8 cellular contexts compared by ENCODE assay signal in the genomic region with DNA sequence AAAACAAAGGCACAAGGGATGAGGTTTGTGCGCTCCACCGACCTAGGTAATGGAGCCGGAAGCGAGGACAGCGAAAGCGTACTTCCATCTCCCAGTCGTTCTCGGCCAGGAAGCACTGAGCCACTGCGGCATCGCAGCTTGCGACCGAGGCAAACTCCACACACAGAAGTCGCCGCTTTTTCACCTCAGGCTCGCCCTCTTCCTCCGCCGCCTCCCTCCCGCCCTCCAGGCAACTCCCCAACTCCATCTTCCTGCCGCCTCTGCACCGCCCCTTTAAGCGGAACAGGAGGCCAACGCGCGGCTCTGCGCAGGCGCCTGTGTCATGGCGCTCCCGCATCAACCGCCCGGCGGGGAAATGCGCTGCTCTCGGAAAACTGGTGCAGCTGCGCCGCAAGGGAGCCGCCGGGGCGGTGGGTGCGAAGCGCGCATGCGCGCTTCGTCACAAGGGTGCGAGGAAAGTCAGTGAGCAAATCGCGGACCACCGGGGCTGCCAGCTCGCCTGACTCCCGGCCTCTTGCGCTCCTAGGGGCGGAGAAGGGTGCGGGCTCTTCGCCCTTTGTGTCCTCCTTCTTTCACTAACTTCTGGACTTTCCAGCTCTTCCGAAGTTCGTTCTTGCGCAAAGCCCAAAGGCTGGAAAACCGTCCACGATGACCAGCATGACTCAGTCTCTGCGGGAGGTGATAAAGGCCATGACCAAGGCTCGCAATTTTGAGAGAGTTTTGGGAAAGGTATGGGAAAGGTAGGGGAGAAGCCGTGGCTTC. TPM values are rescaled to one million over a fixed set of nuclear protein-coding genes. Genes with fewer than 3 reads are reported as not detected.
DNase-seq lines count a peak whose midpoint lies in the region; ATAC-seq and TF ChIP-seq lines count a peak whose summit lies in the region.

A gene (plus strand): TSS at position 462 of the 762 bp plus-strand sequence. CDS start 187 bp downstream, at position 649.
A gene with protein sequence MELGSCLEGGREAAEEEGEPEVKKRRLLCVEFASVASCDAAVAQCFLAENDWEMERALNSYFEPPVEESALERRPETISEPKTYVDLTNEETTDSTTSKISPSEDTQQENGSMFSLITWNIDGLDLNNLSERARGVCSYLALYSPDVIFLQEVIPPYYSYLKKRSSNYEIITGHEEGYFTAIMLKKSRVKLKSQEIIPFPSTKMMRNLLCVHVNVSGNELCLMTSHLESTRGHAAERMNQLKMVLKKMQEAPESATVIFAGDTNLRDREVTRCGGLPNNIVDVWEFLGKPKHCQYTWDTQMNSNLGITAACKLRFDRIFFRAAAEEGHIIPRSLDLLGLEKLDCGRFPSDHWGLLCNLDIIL (minus strand): TSS at position 284 of the 762 bp plus-strand sequence. CDS start 37 bp downstream, at position 247.

- peak; percentile 66 for TF ChIP-seq CTCF in GM12874 (IDR thresholded peaks at IDR 0.05; ENCODE audit: insufficient read depth, low read depth, low read length)
- TF ChIP-seq CTCF in heart right ventricle (IDR thresholded peaks at IDR 0.05) = peak; percentile 10 to 71 (median 60)
- TF ChIP-seq CTCF in upper lobe of right lung (IDR thresholded peaks at IDR 0.05) = peak; percentile 61

- ATAC-seq in HG02763 (IDR thresholded peaks at IDR 0.05; ENCODE audit: unreplicated experiment) = peak; percentile 97
- peak; percentile 99 to 100 (median 100) for ATAC-seq in heart right ventricle
- peak; percentile 99 for ATAC-seq in upper lobe of right lung

- intact Hi-C loops in heart right ventricle (cut with DNase I) = loop anchor here in 3 of 10 donors (1.0 to 2.0 kb wide), 2 partner anchors 54 to 55 kb away; no protein-coding TSS in a partner anchor
- intact Hi-C loops in posterior vena cava (cut with DNase I) = no loop called here
- intact Hi-C loops in upper lobe of right lung (cut with DNase I) = no loop called here

- peaks cover 28% of the 10 kb centered on the region for H3K36me3 ChIP-seq in adipocyte (ENCODE audit: control insufficient read depth, insufficient read depth, low read length, severe bottlenecking)
- peaks cover 0 to 34% (median 13%) of the 10 kb centered on the region in 9 donors for H3K36me3 ChIP-seq in heart right ventricle
- peaks cover 24% of the 10 kb centered on the region for H3K36me3 ChIP-seq in upper lobe of right lung

- H3K9ac ChIP-seq in adipocyte (ENCODE audit: low read length) = peak within 1 kb of the TSS; percentile 98

- H3K9me3 ChIP-seq in adipocyte (ENCODE audit: control insufficient read depth, low read length) (peaks cover 8% of the 10 kb centered on the region), heart right ventricle (peaks cover 0 to 20% (median 0%) of the 10 kb centered on the region in 11 donors), upper lobe of right lung (no peaks in the 10 kb centered on the region)

- H3K4me1 ChIP-seq in adipocyte (ENCODE audit: control insufficient read depth, insufficient read depth, low read length) (peaks cover 19% of the 10 kb centered on the region), heart right ventricle (peaks cover 3 to 43% (median 28%) of the 10 kb centered on the region in 9 donors), upper lobe of right lung (peaks cover 34% of the 10 kb centered on the region)

- peak within 1 kb of the TSS; percentile 63 to 96 (median 92) for H3K27ac ChIP-seq in heart right ventricle
- H3K27ac ChIP-seq in upper lobe of right lung = peak within 1 kb of the TSS; percentile 91

- WGBS in heart right ventricle, 2 donors = 0 to 1% methylated on average over 60 to 62 of the region's 62 CpGs

- H3K27me3 ChIP-seq in adipocyte (replicated peaks; ENCODE audit: control insufficient read depth, insufficient read depth, low read length) (no peaks in the 10 kb centered on the region), heart right ventricle (no peaks in the 10 kb centered on the region), upper lobe of right lung (no peaks in the 10 kb centered on the region)

- H3K4me3 ChIP-seq in adipocyte (ENCODE audit: low read length) (peak within 1 kb of the TSS; percentile 100), heart right ventricle (peak within 1 kb of the TSS; percentile 59 to 99 (median 89)), upper lobe of right lung (peak within 1 kb of the TSS; percentile 84)

- DNase-seq in NCI-H1417 treated with DMSO at 0.1 percent for 48 hours (lab: John Stamatoyannopoulos, UW) (peak; percentile 66), SW480 (ENCODE audit: low spot score) (peak; percentile 89), adipocyte (ENCODE audit: low read depth) (peak; percentile 98), heart right ventricle (peak; percentile 95 to 97), posterior vena cava (ENCODE audit: low spot score) (peak; percentile 99), upper lobe of right lung (peak; percentile 98)

RNA-seq across cellular contexts. Expression of the first gene that starts in this region (rescaled TPM):
- total RNA-seq in heart right ventricle (10 to 100 TPM; 47.3 to 83.8 (median 56.1) TPM), posterior vena cava (10 to 100 TPM; 10.4 to 11.4 TPM), upper lobe of right lung (28.1 TPM)
- polyA plus RNA-seq in heart right ventricle = 100 to 1,000 TPM in 1 of 2 donors, 10 to 100 TPM in 1; 38.2 to 241 TPM

RNA-seq across cellular contexts. Expression of the second gene that starts in this region (rescaled TPM):
- total RNA-seq in heart right ventricle = 10 to 100 TPM; 20.0 to 30.9 (median 24.3) TPM
- polyA plus RNA-seq in heart right ventricle = 10 to 100 TPM; 22.6 to 29.8 TPM
- 10 to 100 TPM; 25.8 to 32.8 TPM for total RNA-seq in posterior vena cava
- 42.3 TPM for total RNA-seq in upper lobe of right lung

Comparison
In these comparisons a context has a peak if more than half of its experiments do, and no peak if none do; other contexts are left out.
1. Peak in every context shown above with its lines: DNase-seq, ATAC-seq, H3K4me3 ChIP-seq and H3K27ac ChIP-seq.